Comparison of ENCODE assay signal across 13 cellular contexts in genomic region chr9:108889649-108890067, GRCh38. TPM values are rescaled to one million over a fixed set of nuclear protein-coding genes. Genes with fewer than 3 reads are reported as not detected.
DNase-seq lines count a peak whose midpoint lies in the region; ATAC-seq and TF ChIP-seq lines count a peak whose summit lies in the region.
"Had no signal": no experiment of that assay in that cellular context is flagged by ENCODE, and none has a peak within 500 bp of the region (broad histone marks: within the 10 kb centered on the region; RNA-seq: fewer than 3 reads in every experiment).

No MANE protein-coding gene starts in this region.

- peak; percentile 79 for ATAC-seq in Right ventricle myocardium superior (ENCODE audit: poor library complexity)
- no peak for ATAC-seq in HG02642 (IDR thresholded peaks at IDR 0.05; ENCODE audit: poor library complexity, unreplicated experiment)
- ATAC-seq in left colon, result no peak

- H3K27ac ChIP-seq in right atrium auricular region, result no peak overlapping the region
- H3K27ac ChIP-seq: epithelial cell of prostate, neutrophil, SJCRH30 had no signal

- no peaks in the 10 kb centered on the region for H3K27me3 ChIP-seq in right atrium auricular region
- H3K27me3 ChIP-seq: neutrophil, SJCRH30 had no signal

- H3K9me3 ChIP-seq in right atrium auricular region, result peaks cover 0 to 6% of the 10 kb centered on the region in 2 donors
- H3K9me3 ChIP-seq: neutrophil, SJCRH30 had no signal

- intact Hi-C loops in Right ventricle myocardium superior (cut with DNase I), result loop anchor here (10.0 kb wide), 1 partner anchor 515 kb away; no protein-coding TSS in a partner anchor
- intact Hi-C loops in posterior cingulate gyrus (cut with DNase I), result no loop called here
- intact Hi-C loops in lower leg skin (cut with DNase I; ENCODE audit: low total_unique reads), result no loop called here
- intact Hi-C loops in left colon (cut with DNase I, micrococcal nuclease), result no loop called here

- TF ChIP-seq CTCF in right atrium auricular region (IDR thresholded peaks at IDR 0.05), result peak in 1 of 2 donors; percentile 43
- TF ChIP-seq CTCF in foreskin fibroblast (IDR thresholded peaks at IDR 0.05; ENCODE audit: low read depth, low read length), result peak; percentile 7
- TF ChIP-seq CTCF in lower leg skin (IDR thresholded peaks at IDR 0.05), result no peak

- WGBS in lower leg skin, 2 donors, result 95% methylated on average over 4 of the region's 4 CpGs

- H3K36me3 ChIP-seq in right atrium auricular region, result peaks cover 39% of the 10 kb centered on the region

- peaks cover 0 to 14% of the 10 kb centered on the region in 2 donors for H3K4me1 ChIP-seq in right atrium auricular region

- DNase-seq in Right ventricle myocardium superior, result no peak
- no peak for DNase-seq in right atrium auricular region (ENCODE audit: low spot score)
- peak; percentile 50 for DNase-seq in RPMI7951 (ENCODE audit: low read depth)
- DNase-seq in foreskin fibroblast, result peak; percentile 20 to 59
- DNase-seq in posterior cingulate gyrus, result no peak
- DNase-seq in lower leg skin (ENCODE audit: low spot score in 2 of 2), result no peak
- no peak for DNase-seq in left colon
- DNase-seq: activated T-cell treated with anti-CD3 and anti-CD28 coated beads, Interleukin-2, amount 50 U/mL, for 72 hours had no signal

- no peak for TF ChIP-seq POLR2A in lower leg skin (IDR thresholded peaks at IDR 0.05)

- H3K4me3 ChIP-seq in right atrium auricular region (no peak overlapping the region), foreskin fibroblast (ENCODE audit: low read depth in 1 of 2, low read length in 2 of 2) (no peak overlapping the region), lower leg skin (ENCODE audit: low read depth, poor library complexity, severe bottlenecking) (no peak overlapping the region)
- H3K4me3 ChIP-seq: SJCRH30 had no signal

RNA-seq across cellular contexts. Expression of gene ACTL7A, which starts 27.6 kb away (rescaled TPM):
- total RNA-seq in Right ventricle myocardium superior (not detected), right atrium auricular region (not detected), lower leg skin (not detected), left colon (not detected)
- total RNA-seq in RPMI7951 (2014; rRNA removed; shearing (Covaris generic)), result not detected in 2 replicates
- total RNA-seq: activated T-cell treated with anti-CD3 and anti-CD28 coated beads, Interleukin-2, amount 50 U/mL, for 72 hours; HT1080; SJCRH30 had no signal

RNA-seq across cellular contexts. Expression of gene ACTL7B, which starts 33.9 kb away (rescaled TPM):
- total RNA-seq in Right ventricle myocardium superior (not detected), right atrium auricular region (not detected), lower leg skin (not detected), left colon (not detected)
- total RNA-seq in RPMI7951 (2014; rRNA removed; shearing (Covaris generic)), result not detected in 2 replicates
- total RNA-seq: HT1080, SJCRH30 had no signal

RNA-seq across cellular contexts. Expression of gene ELP1, which starts 44.3 kb away (rescaled TPM):
- total RNA-seq in Right ventricle myocardium superior (20.1 TPM), right atrium auricular region (10 to 100 TPM; 14.7 to 22.1 TPM), lower leg skin (10 to 100 TPM in 3 of 4 donors, 1 to 10 TPM in 1; 10.0 to 27.2 (median 19.1) TPM), left colon (10 to 100 TPM; 12.8 to 13.1 TPM)
- total RNA-seq in RPMI7951 (2014; rRNA removed; shearing (Covaris generic)), result 24.2 and 29.9 TPM in 2 replicates

RNA-seq across cellular contexts. Expression of gene ABITRAM, which starts 44.5 kb away (rescaled TPM):
- total RNA-seq in Right ventricle myocardium superior (17.5 TPM), right atrium auricular region (1 to 10 TPM; 6.1 to 7.3 TPM), lower leg skin (10 to 100 TPM in 3 of 4 donors, 1 to 10 TPM in 1; 9.9 to 16.7 (median 10.1) TPM), left colon (10 to 100 TPM; 11.0 to 13.9 TPM)
- total RNA-seq in RPMI7951 (2014; rRNA removed; shearing (Covaris generic)), result 8.7 and 15.4 TPM in 2 replicates

Comparison
In these comparisons a context has a peak if more than half of its experiments do, and no peak if none do; other contexts are left out.
1. DNase-seq: peak in RPMI7951 (single experiment) and foreskin fibroblast (2 of 2); none in Right ventricle myocardium superior (single experiment), right atrium auricular region (single experiment), posterior cingulate gyrus (0 of 10), lower leg skin (0 of 2) and left colon (0 of 2).